ENCODE assay signal across 1 cellular context in genomic region chr16:65122724-65122973, GRCh38.
TF ChIP-seq lines count a peak whose summit lies in the region.

No MANE protein-coding gene starts in this region.

TF ChIP-seq in HepG2, 621 proteins besides CTCF, POLR2A, EP300 and RAD21 (continued from another document):
- TF ChIP-seq ZXDC (CRISPR knock-in tag; IDR thresholded peaks at IDR 0.05) (no peak), AHR (CRISPR knock-in tag; IDR thresholded peaks at IDR 0.05) (no peak), U2AF1 (optimal IDR thresholded peaks at IDR 0.05; ENCODE audit: low read depth, low read length) (no peak), ARNTL (CRISPR knock-in tag; IDR thresholded peaks at IDR 0.05) (no peak), ZNF362 (CRISPR knock-in tag; IDR thresholded peaks at IDR 0.05; ENCODE audit: borderline replicate concordance) (no peak), GFI1 (CRISPR knock-in tag; IDR thresholded peaks at IDR 0.05; ENCODE audit: borderline replicate concordance) (no peak), ZNF770 (CRISPR knock-in tag; IDR thresholded peaks at IDR 0.05) (no peak), MED13 (CRISPR knock-in tag; IDR thresholded peaks at IDR 0.05) (no peak), NFYB (CRISPR knock-in tag; IDR thresholded peaks at IDR 0.05) (no peak), GZF1 (CRISPR knock-in tag; IDR thresholded peaks at IDR 0.05) (no peak), HOXA3 (CRISPR knock-in tag; IDR thresholded peaks at IDR 0.05) (no peak), ZNF263 (CRISPR knock-in tag; IDR thresholded peaks at IDR 0.05) (no peak)
